ENCODE assay signal across 8 cellular contexts in genomic region chr16:14286381-14287230, GRCh38.
A peak's percentile ranks its signal among the peaks of the same experiment; 100 is the strongest.
DNase-seq lines count a peak whose midpoint lies in the region; ATAC-seq and TF ChIP-seq lines count a peak whose summit lies in the region.

No MANE protein-coding gene starts in this region.

- H2AFZ ChIP-seq in SU-DHL-6 (ENCODE audit: low read depth, low read length, severe bottlenecking): peak overlapping the region; percentile 92

- H3K4me1 Mint-ChIP-seq in endodermal cell: peaks cover 10% of the 10 kb centered on the region

- no peaks in the 10 kb centered on the region for H4K20me1 ChIP-seq in SU-DHL-6 (ENCODE audit: low read depth, low read length)

- H3K27me3 Mint-ChIP-seq in endodermal cell (ENCODE audit: insufficient read depth): peaks cover 13% of the 10 kb centered on the region

- DNase-seq in G401 (ENCODE audit: low spot score) (peak; percentile 47), endodermal cell (peak; percentile 68), myocyte (ENCODE audit: low read depth) (peak; percentile 86), left lobe of liver (ENCODE audit: low spot score) (no peak), NK-92 (lab: John Stamatoyannopoulos, UW; ENCODE audit: unreplicated experiment) (no peak), GF-D8 (lab: John Stamatoyannopoulos, UW) (no peak)

- TF ChIP-seq CTCF in SU-DHL-6 (IDR thresholded peaks at IDR 0.05; ENCODE audit: insufficient read depth, low read length, poor library complexity, severe bottlenecking): peak; percentile 34
- TF ChIP-seq CTCF in endodermal cell (conservative IDR thresholded peaks at IDR 0.05): no peak

- H3K36me3 ChIP-seq in SU-DHL-6 (ENCODE audit: low read length) (no peaks in the 10 kb centered on the region), endodermal cell (ENCODE audit: control insufficient read depth, insufficient read depth, low read length) (no peaks in the 10 kb centered on the region)

- in situ Hi-C loops in G401 (cut with HindIII; ENCODE audit: low sequenced_read_pairs): no loop called here

- no peaks in the 10 kb centered on the region for H3K4me1 ChIP-seq in endodermal cell (ENCODE audit: control insufficient read depth, insufficient read depth, low read length)

- no peaks in the 10 kb centered on the region for H3K9me2 ChIP-seq in SU-DHL-6 (replicated peaks; ENCODE audit: insufficient read depth, low read length)

- 36 to 41% methylated on average over 21 to 31 of the region's 31 CpGs for WGBS in endodermal cell (ENCODE audit: insufficient coverage in 1 of 2, insufficient read length in 1 of 2), 2 experiments

- H3K9me3 ChIP-seq in SU-DHL-6 (ENCODE audit: insufficient read depth, low read length) (peaks cover 14% of the 10 kb centered on the region; the same call in 1 of the 2 replicates), endodermal cell (ENCODE audit: control insufficient read depth, low read length) (peaks cover 5% of the 10 kb centered on the region)

- peak; percentile 22 for ATAC-seq in GM21825 (IDR thresholded peaks at IDR 0.05; ENCODE audit: unreplicated experiment)
- no peak for ATAC-seq in left lobe of liver

- H3K9me3 Mint-ChIP-seq in endodermal cell: peaks cover 12% of the 10 kb centered on the region

- H3K27ac ChIP-seq in SU-DHL-6 (ENCODE audit: low read depth, low read length) (peak overlapping the region; percentile 77), endodermal cell (ENCODE audit: low read depth, low read length) (no peak overlapping the region)

- peak overlapping the region; percentile 72 for H3K4me2 ChIP-seq in SU-DHL-6 (ENCODE audit: low read depth, low read length, poor library complexity, severe bottlenecking)

- H3K36me3 Mint-ChIP-seq in endodermal cell (ENCODE audit: low read depth): no peaks in the 10 kb centered on the region

- peaks cover 14% of the 10 kb centered on the region for H3F3A ChIP-seq in SU-DHL-6 (ENCODE audit: insufficient read depth)

- H3K79me2 ChIP-seq in SU-DHL-6 (ENCODE audit: insufficient read depth, low read length): no peaks in the 10 kb centered on the region

- H3K27me3 ChIP-seq in SU-DHL-6 (ENCODE audit: low read length) (no peaks in the 10 kb centered on the region), endodermal cell (ENCODE audit: control insufficient read depth, insufficient read depth, low read length, poor library complexity, severe bottlenecking) (no peaks in the 10 kb centered on the region)

- H3K4me3 ChIP-seq in SU-DHL-6 (ENCODE audit: insufficient read depth, low read length, poor library complexity, severe bottlenecking) (peak overlapping the region; percentile 81), endodermal cell (ENCODE audit: low read length) (peak overlapping the region; percentile 91)

- H3K4me3 Mint-ChIP-seq in endodermal cell: peak overlapping the region; percentile 87

- H3K27ac Mint-ChIP-seq in endodermal cell: peak overlapping the region; percentile 64

- H3K9ac ChIP-seq in SU-DHL-6 (ENCODE audit: low read length) (peak overlapping the region; percentile 70), endodermal cell (ENCODE audit: extremely low read depth, low read length, poor library complexity, severe bottlenecking) (no peak overlapping the region)

Comparison
In these comparisons a context has a peak if more than half of its experiments do, and no peak if none do; other contexts are left out.
1. DNase-seq: peak in G401 (single experiment), endodermal cell (single experiment) and myocyte (single experiment); none in left lobe of liver (single experiment), NK-92 (single experiment) and GF-D8 (single experiment).